In the genomic region with DNA sequence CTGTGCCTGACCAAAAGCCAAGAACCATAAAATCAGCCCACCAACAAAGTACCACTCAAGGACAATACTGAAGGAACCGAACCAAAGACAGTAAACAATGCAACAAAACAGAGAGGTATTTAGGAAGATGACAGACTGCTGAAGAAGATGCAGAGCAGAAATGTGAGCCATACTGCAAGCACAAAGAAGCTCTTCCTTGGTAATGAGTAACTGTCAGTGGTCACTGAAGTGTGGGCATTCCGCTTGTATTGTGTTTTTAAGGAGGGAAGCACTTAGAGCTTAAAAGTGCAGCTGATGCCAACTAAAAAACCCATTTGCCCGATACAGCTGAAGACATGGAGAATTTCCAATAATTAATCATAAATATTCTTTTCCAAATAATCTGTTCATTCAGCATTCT, we compare ENCODE assay signal across 1 cellular context.
TF ChIP-seq lines count a peak whose summit lies in the region.

No MANE protein-coding gene starts in this region.

TF ChIP-seq in IMR-90, 13 proteins besides CTCF, POLR2A, EP300 and RAD21 (continued from another document):
- TF ChIP-seq, protein P1, sequence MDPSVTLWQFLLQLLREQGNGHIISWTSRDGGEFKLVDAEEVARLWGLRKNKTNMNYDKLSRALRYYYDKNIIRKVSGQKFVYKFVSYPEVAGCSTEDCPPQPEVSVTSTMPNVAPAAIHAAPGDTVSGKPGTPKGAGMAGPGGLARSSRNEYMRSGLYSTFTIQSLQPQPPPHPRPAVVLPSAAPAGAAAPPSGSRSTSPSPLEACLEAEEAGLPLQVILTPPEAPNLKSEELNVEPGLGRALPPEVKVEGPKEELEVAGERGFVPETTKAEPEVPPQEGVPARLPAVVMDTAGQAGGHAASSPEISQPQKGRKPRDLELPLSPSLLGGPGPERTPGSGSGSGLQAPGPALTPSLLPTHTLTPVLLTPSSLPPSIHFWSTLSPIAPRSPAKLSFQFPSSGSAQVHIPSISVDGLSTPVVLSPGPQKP (IDR thresholded peaks at IDR 0.05; ENCODE audit: borderline replicate concordance, low read depth, low read length): no peak
